10 cellular contexts compared by ENCODE assay signal in the genomic region with DNA sequence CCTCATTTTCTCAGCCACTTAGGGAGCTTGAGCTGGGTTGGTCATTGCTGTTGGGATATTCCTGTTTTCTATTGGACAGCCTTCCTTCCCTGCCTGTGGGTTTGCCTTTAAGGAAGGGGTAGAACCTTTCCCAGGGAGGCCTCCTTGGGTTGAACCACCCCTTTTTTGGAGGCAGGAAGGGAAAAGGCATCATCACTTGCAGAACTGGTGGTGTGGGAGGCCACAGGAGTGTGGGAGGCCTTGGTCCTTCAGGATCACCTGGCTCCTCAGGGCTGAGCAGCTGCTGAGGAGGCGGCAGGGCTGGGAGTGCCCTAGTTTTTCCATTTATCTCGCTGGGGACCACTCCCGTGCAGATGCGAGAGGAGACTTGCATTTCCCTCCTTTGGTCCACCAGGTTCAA. TPM values are rescaled to one million over a fixed set of nuclear protein-coding genes. Genes with fewer than 3 reads are reported as not detected.
A peak's percentile ranks its signal among the peaks of the same experiment; 100 is the strongest.
DNase-seq lines count a peak whose midpoint lies in the region; ATAC-seq and TF ChIP-seq lines count a peak whose summit lies in the region.
"Had no signal": no experiment of that assay in that cellular context is flagged by ENCODE, and none has a peak within 500 bp of the region (broad histone marks: within the 10 kb centered on the region; RNA-seq: fewer than 3 reads in every experiment).

No MANE protein-coding gene starts in this region.

- H2BK5ac ChIP-seq in neuronal stem cell (ENCODE audit: low read length) = no peak overlapping the region

- H3K4me3 ChIP-seq in neuronal stem cell (ENCODE audit: low read length in 2 of 2) = no peak overlapping the region

- peaks cover 8 to 11% of the 10 kb centered on the region in 2 donors for H3K4me1 ChIP-seq in neuronal stem cell (ENCODE audit: control insufficient read depth in 2 of 2, insufficient read depth in 1 of 2, low read depth in 1 of 2, low read length in 2 of 2)

- H2AFZ ChIP-seq in neuronal stem cell (ENCODE audit: low read length) = peak overlapping the region; percentile 99

- H4K8ac ChIP-seq in neuronal stem cell (ENCODE audit: low read depth, low read length) = no peak overlapping the region

- H3K36me3 ChIP-seq in KOPT-K1 (ENCODE audit: insufficient read depth, low read length) (peaks cover 62% of the 10 kb centered on the region), neuronal stem cell (replicated peaks in 1 of 2; ENCODE audit: control insufficient read depth in 2 of 2, insufficient read depth in 2 of 2, low read length in 2 of 2) (peaks cover 21 to 51% of the 10 kb centered on the region in 2 donors)

- no peaks in the 10 kb centered on the region for H3K79me1 ChIP-seq in neuronal stem cell (ENCODE audit: low read depth, low read length)

- H3K27me3 ChIP-seq in neuronal stem cell (ENCODE audit: control insufficient read depth in 3 of 3, insufficient read depth in 3 of 3, low read depth in 1 of 3, low read length in 3 of 3) = no peaks in the 10 kb centered on the region

- no peak overlapping the region for H3K14ac ChIP-seq in neuronal stem cell (ENCODE audit: low read length)

- WGBS in neuronal stem cell (ENCODE audit: extremely low coverage in 2 of 2, insufficient read length in 2 of 2, insufficient replicate concordance in 1 of 2), 2 donors = no CpG with 5 or more reads among the region's 4 CpGs

- H3K27ac ChIP-seq in C4-2B (peak overlapping the region; percentile 66), KOPT-K1 (ENCODE audit: low read depth, low read length, poor library complexity, severe bottlenecking) (peak overlapping the region; percentile 78), caudate nucleus (ENCODE audit: low read depth, low read length) (peak overlapping the region; percentile 61), neuronal stem cell (replicated peaks; ENCODE audit: low read length) (no peak overlapping the region)

- no peak overlapping the region for H2AK5ac ChIP-seq in neuronal stem cell (ENCODE audit: low read depth, low read length)

- H2BK120ac ChIP-seq in neuronal stem cell (ENCODE audit: low read depth, low read length) = no peak overlapping the region

- ATAC-seq in GM21737 (IDR thresholded peaks at IDR 0.05; ENCODE audit: unreplicated experiment) (no peak), left lobe of liver (no peak), GM21619 (IDR thresholded peaks at IDR 0.05; ENCODE audit: unreplicated experiment) (no peak)

- H3K23ac ChIP-seq in neuronal stem cell (ENCODE audit: low read depth, low read length, poor library complexity) = no peak overlapping the region

- H2BK15ac ChIP-seq in neuronal stem cell (ENCODE audit: low read length) = no peak overlapping the region

- H3K9me3 ChIP-seq in KOPT-K1 (ENCODE audit: insufficient read depth, low read length, poor library complexity, severe bottlenecking) = no peaks in the 10 kb centered on the region
- no peaks in the 10 kb centered on the region for H3K9me3 ChIP-seq in neuronal stem cell (replicated peaks in 1 of 2; ENCODE audit: control insufficient read depth in 2 of 2, insufficient read depth in 1 of 2, low read depth in 1 of 2, low read length in 2 of 2)

- peak in 8 of 61 donors; percentile 9 to 41 (median 24) for DNase-seq in caudate nucleus (lab: John Stamatoyannopoulos, UW)
- no peak for DNase-seq in neuronal stem cell (ENCODE audit: low spot score)
- DNase-seq in left lobe of liver (ENCODE audit: low spot score) = no peak
- DNase-seq in GM03348 (ENCODE audit: low spot score) = no peak

- H3K4me2 ChIP-seq in neuronal stem cell (ENCODE audit: insufficient read depth, low read length, poor library complexity, severe bottlenecking) = no peak overlapping the region

- no peak overlapping the region for H2BK12ac ChIP-seq in neuronal stem cell (ENCODE audit: low read length)

- TF ChIP-seq CTCF in C4-2B (conservative IDR thresholded peaks at IDR 0.05) = no peak

- H4K91ac ChIP-seq in neuronal stem cell (ENCODE audit: low read depth, low read length, poor library complexity) = no peak overlapping the region

- no peak overlapping the region for H3K4ac ChIP-seq in neuronal stem cell (ENCODE audit: low read length)

- H3K9ac ChIP-seq in neuronal stem cell (ENCODE audit: low read depth, low read length, poor library complexity) = no peak overlapping the region

- H3K18ac ChIP-seq in neuronal stem cell (ENCODE audit: low read length) = no peak overlapping the region

RNA-seq across cellular contexts. Expression of gene CYB561D1, which starts 0.7 kb away (rescaled TPM):
- 2.8 TPM for polyA plus RNA-seq in neuronal stem cell (2013, experiment 1 of 2)
- 2.6 TPM for polyA plus RNA-seq in neuronal stem cell (2013, experiment 2 of 2)
- total RNA-seq in left lobe of liver = 3.3 TPM

RNA-seq across cellular contexts. Expression of gene ATXN7L2, which starts 9.5 kb away (rescaled TPM):
- 11.1 TPM for polyA plus RNA-seq in neuronal stem cell (2013, experiment 1 of 2)
- polyA plus RNA-seq in neuronal stem cell (2013, experiment 2 of 2) = 10.8 TPM
- 4.3 TPM for total RNA-seq in left lobe of liver

RNA-seq across cellular contexts. Expression of gene AMIGO1, which starts 16.3 kb away (rescaled TPM):
- 4.8 TPM for polyA plus RNA-seq in neuronal stem cell (2013, experiment 1 of 2)
- 4.9 TPM for polyA plus RNA-seq in neuronal stem cell (2013, experiment 2 of 2)
- 3.5 TPM for total RNA-seq in left lobe of liver

RNA-seq across cellular contexts. Expression of gene SYPL2, which starts 26.9 kb away (rescaled TPM):
- not detected for polyA plus RNA-seq in neuronal stem cell (2013, experiment 1 of 2)
- polyA plus RNA-seq in neuronal stem cell (2013, experiment 2 of 2) = not detected
- 9.6 TPM for total RNA-seq in left lobe of liver
- total RNA-seq: T-helper 1 cell treated with Interleukin-12 subunit alpha and Interleukin-12 subunit beta and Interleukin-4 antibody, amounts not matched to agents 30 ng/mL and 1 ng/mL, for 36 hours had no signal

RNA-seq across cellular contexts. Expression of gene GPR61, which starts 46.4 kb away (rescaled TPM):
- polyA plus RNA-seq in neuronal stem cell (2013, experiment 1 of 2) = 0.28 TPM
- polyA plus RNA-seq in neuronal stem cell (2013, experiment 2 of 2) = 0.17 TPM
- total RNA-seq in left lobe of liver = not detected
- total RNA-seq: Daoy had no signal
